ENCODE assay signal across 9 cellular contexts in genomic region chr3:23949784-23950183, GRCh38. TPM values are rescaled to one million over a fixed set of nuclear protein-coding genes. Genes with fewer than 3 reads are reported as not detected.
A peak's percentile ranks its signal among the peaks of the same experiment; 100 is the strongest.
DNase-seq lines count a peak whose midpoint lies in the region; ATAC-seq and TF ChIP-seq lines count a peak whose summit lies in the region.
"Had no signal": no experiment of that assay in that cellular context is flagged by ENCODE, and none has a peak within 500 bp of the region (broad histone marks: within the 10 kb centered on the region; RNA-seq: fewer than 3 reads in every experiment).

No MANE protein-coding gene starts in this region.

- CTCF ChIA-PET in activated CD8-positive, alpha-beta memory T cell treated with anti-CD3 and anti-CD28 coated beads, Interleukin-2, amount 10 ng/mL, durations not matched to agents 7 days and 5 days (lab: Charles Lee), result interaction anchor here (1.2 to 2.7 kb wide), 4 partner anchors 8 to 61 kb away, joined by 3 to 9 read pairs (median 4); partner anchors contain the start of genes NKIRAS1 and RPL15

- H3K36me3 ChIP-seq in subcutaneous abdominal adipose tissue (ENCODE audit: control insufficient read depth in 5 of 5, insufficient read depth in 5 of 5, low read length in 5 of 5), result peaks cover 3 to 7% (median 4%) of the 10 kb centered on the region in 5 donors
- H3K36me3 ChIP-seq: left lung had no signal

- H3K27ac ChIP-seq in dorsolateral prefrontal cortex (peak overlapping the region in 36 of 59 donors; percentile 1 to 98 (median 42)), subcutaneous abdominal adipose tissue (ENCODE audit: low read depth, low read length) (peak overlapping the region; percentile 82)

- H3K36me3 Mint-ChIP-seq in activated CD8-positive, alpha-beta memory T cell treated with anti-CD3 and anti-CD28 coated beads, Interleukin-2, amount 10 ng/mL, durations not matched to agents 7 days and 5 days, result peaks cover 4% of the 10 kb centered on the region

- no peaks in the 10 kb centered on the region for H3K9me3 Mint-ChIP-seq in activated CD8-positive, alpha-beta memory T cell treated with anti-CD3 and anti-CD28 coated beads, Interleukin-2, amount 10 ng/mL, durations not matched to agents 7 days and 5 days (ENCODE audit: low read depth)

- DNase-seq in activated CD8-positive, alpha-beta memory T cell treated with anti-CD3 and anti-CD28 coated beads, Interleukin-2, amount 10 ng/mL, durations not matched to agents 7 days and 5 days, result no peak
- no peak for DNase-seq in activated CD8-positive, alpha-beta memory T cell treated with anti-CD3 and anti-CD28 coated beads, Interleukin-2, amount 50 U/mL, for 4 hours
- DNase-seq in dorsolateral prefrontal cortex, result peak in 1 of 10 donors; percentile 34
- DNase-seq in HK-2 (ENCODE audit: unreplicated experiment), result no peak

- H3K4me1 Mint-ChIP-seq in activated CD8-positive, alpha-beta memory T cell treated with anti-CD3 and anti-CD28 coated beads, Interleukin-2, amount 10 ng/mL, durations not matched to agents 7 days and 5 days, result peaks cover 29% of the 10 kb centered on the region

- peak overlapping the region in 20 of 59 donors; percentile 2 to 84 (median 18) for H3K4me3 ChIP-seq in dorsolateral prefrontal cortex
- H3K4me3 ChIP-seq in subcutaneous abdominal adipose tissue (ENCODE audit: low read depth in 1 of 5, low read length in 5 of 5), result no peak overlapping the region
- H3K4me3 ChIP-seq: left lung had no signal

- H3K27me3 ChIP-seq in dorsolateral prefrontal cortex (no peaks in the 10 kb centered on the region), subcutaneous abdominal adipose tissue (ENCODE audit: control insufficient read depth in 5 of 5, insufficient read depth in 4 of 5, low read length in 5 of 5) (no peaks in the 10 kb centered on the region)
- H3K27me3 ChIP-seq: left lung had no signal

- peaks cover 4 to 76% (median 75%) of the 10 kb centered on the region in 5 donors for H3K4me1 ChIP-seq in subcutaneous abdominal adipose tissue (ENCODE audit: control insufficient read depth in 5 of 5, insufficient read depth in 5 of 5, low read length in 5 of 5)

- H3K27ac Mint-ChIP-seq in activated CD8-positive, alpha-beta memory T cell treated with anti-CD3 and anti-CD28 coated beads, Interleukin-2, amount 10 ng/mL, durations not matched to agents 7 days and 5 days, result peak overlapping the region; percentile 94

- TF ChIP-seq CTCF in dorsolateral prefrontal cortex (IDR thresholded peaks at IDR 0.05 in 54 of 56, conservative IDR thresholded peaks at IDR 0.05 in 2 of 56; ENCODE audit: low read depth in 1 of 56, partially characterized antibody in 56 of 56), result no peak

- intact Hi-C loops in dorsolateral prefrontal cortex (cut with DNase I), result loop anchor here in 1 of 2 donors (5.0 kb wide), 1 partner anchor 43 kb away; no protein-coding TSS in a partner anchor

- H3K9ac ChIP-seq in subcutaneous abdominal adipose tissue (ENCODE audit: low read length in 5 of 5), result peak overlapping the region in 1 of 5 donors; percentile 51

- peak overlapping the region; percentile 71 for H3K4me3 Mint-ChIP-seq in activated CD8-positive, alpha-beta memory T cell treated with anti-CD3 and anti-CD28 coated beads, Interleukin-2, amount 10 ng/mL, durations not matched to agents 7 days and 5 days

- H3K9me3 ChIP-seq in subcutaneous abdominal adipose tissue (ENCODE audit: control insufficient read depth in 5 of 5, low read length in 5 of 5), result no peaks in the 10 kb centered on the region
- H3K9me3 ChIP-seq: left lung had no signal

- ATAC-seq in activated CD8-positive, alpha-beta memory T cell treated with anti-CD3 and anti-CD28 coated beads, Interleukin-2, amount 10 ng/mL, durations not matched to agents 7 days and 5 days, result no peak
- ATAC-seq in HG03460 (IDR thresholded peaks at IDR 0.05; ENCODE audit: unreplicated experiment) (peak; percentile 18), HG03469 (IDR thresholded peaks at IDR 0.05; ENCODE audit: unreplicated experiment) (no peak), HG02970 (IDR thresholded peaks at IDR 0.05; ENCODE audit: low FRiP score, unreplicated experiment) (no peak)
- ATAC-seq: left lung had no signal

- H3K27me3 Mint-ChIP-seq in activated CD8-positive, alpha-beta memory T cell treated with anti-CD3 and anti-CD28 coated beads, Interleukin-2, amount 10 ng/mL, durations not matched to agents 7 days and 5 days, result no peaks in the 10 kb centered on the region

RNA-seq across cellular contexts. Expression of gene NR1D2, which starts 4.7 kb away (rescaled TPM):
- total RNA-seq in activated CD8-positive, alpha-beta memory T cell treated with anti-CD3 and anti-CD28 coated beads, Interleukin-2, amount 10 ng/mL, durations not matched to agents 7 days and 5 days, result 1 to 10 TPM; 3.8 to 4.1 TPM
- total RNA-seq in dorsolateral prefrontal cortex, result 100 to 1,000 TPM in 18 of 120 experiments, 10 to 100 TPM in 102; 56.4 to 127 (median 85.9) TPM

RNA-seq across cellular contexts. Expression of gene RPL15, which starts 32.9 kb away (rescaled TPM):
- 1,000 to 10,000 TPM; 1,249 to 1,693 TPM for total RNA-seq in activated CD8-positive, alpha-beta memory T cell treated with anti-CD3 and anti-CD28 coated beads, Interleukin-2, amount 10 ng/mL, durations not matched to agents 7 days and 5 days
- total RNA-seq in dorsolateral prefrontal cortex, result 1,000 to 10,000 TPM in 1 of 120 experiments, 100 to 1,000 TPM in 119; 579 to 1,036 (median 800) TPM

RNA-seq across cellular contexts. Expression of gene NKIRAS1, which starts 33.0 kb away (rescaled TPM):
- 1 to 10 TPM; 3.4 to 3.8 TPM for total RNA-seq in activated CD8-positive, alpha-beta memory T cell treated with anti-CD3 and anti-CD28 coated beads, Interleukin-2, amount 10 ng/mL, durations not matched to agents 7 days and 5 days
- total RNA-seq in dorsolateral prefrontal cortex, result 10 to 100 TPM; 22.5 to 64.8 (median 46.6) TPM

Comparison
In these comparisons a context has a peak if more than half of its experiments do, and no peak if none do; other contexts are left out.
1. RNA of gene NR1D2, which starts 4.7 kb away (total RNA-seq): 56.4 to 127 TPM in dorsolateral prefrontal cortex; 3.8 to 4.1 TPM in activated CD8-positive, alpha-beta memory T cell treated with anti-CD3 and anti-CD28 coated beads, Interleukin-2, amount 10 ng/mL, durations not matched to agents 7 days and 5 days; every median in the first group is over 10 times any median in the second.
2. RNA of gene NKIRAS1, which starts 33.0 kb away (total RNA-seq): 22.5 to 64.8 TPM in dorsolateral prefrontal cortex; 3.4 to 3.8 TPM in activated CD8-positive, alpha-beta memory T cell treated with anti-CD3 and anti-CD28 coated beads, Interleukin-2, amount 10 ng/mL, durations not matched to agents 7 days and 5 days; every median in the first group is over 4 times any median in the second.